26 cellular contexts compared by ENCODE assay signal in the genomic region with DNA sequence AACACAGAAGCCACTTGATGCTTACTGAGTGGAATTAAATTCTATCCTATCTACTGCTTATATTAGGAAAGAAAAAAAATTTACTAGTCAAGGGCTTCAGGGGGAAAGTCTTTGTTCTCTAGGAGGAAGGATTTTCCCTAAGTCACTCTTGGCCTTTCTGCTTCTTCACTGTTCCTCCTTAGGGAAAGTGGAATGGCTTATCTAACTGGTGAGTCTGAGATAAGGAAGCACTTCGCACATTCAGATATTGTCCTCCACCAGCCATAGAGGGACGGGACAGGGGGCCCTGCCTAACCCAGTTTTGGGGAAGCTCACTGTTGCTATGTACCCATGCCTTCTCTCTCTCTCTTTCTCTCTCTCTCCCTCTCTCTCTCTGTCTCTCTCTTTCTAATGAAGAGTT.
DNase-seq lines count a peak whose midpoint lies in the region; ATAC-seq and TF ChIP-seq lines count a peak whose summit lies in the region.
"Had no signal": no experiment of that assay in that cellular context is flagged by ENCODE, and none has a peak within 500 bp of the region (broad histone marks: within the 10 kb centered on the region; RNA-seq: fewer than 3 reads in every experiment).

No MANE protein-coding gene starts in this region.

- no peak overlapping the region for H3K9ac ChIP-seq in OCI-LY1 (ENCODE audit: low read length)

- WGBS in ovary, 3 donors = 92 to 97% (median 93%) methylated on average over 2 of the region's 2 CpGs

- no peak for TF ChIP-seq EP300 in ovary (IDR thresholded peaks at IDR 0.05)

- H3K27ac ChIP-seq in OCI-LY1 (ENCODE audit: low read depth, low read length, poor library complexity, severe bottlenecking) = peak overlapping the region; percentile 13
- no peak overlapping the region for H3K27ac ChIP-seq in ovary
- H3K27ac ChIP-seq: PC-9, skin epidermis had no signal

- no peak for ATAC-seq in natural killer cell
- ATAC-seq in natural killer cell treated with Interleukin-12 subunit alpha and Interleukin-12 subunit beta and Interleukin-15 and Interleukin-18, amount 100 ng/mL, for 72 hours = no peak
- ATAC-seq: left lobe of liver had no signal

- DNase-seq in natural killer cell (no peak), iPS-NIHi7 (ENCODE audit: extremely low spot score) (peak; percentile 18), ovary (no peak), 8988T (no peak), hippocampal formation (lab: John Stamatoyannopoulos, UW) (no peak)
- no peak for DNase-seq in natural killer cell treated with Interleukin-12 subunit alpha and Interleukin-12 subunit beta and Interleukin-15 and Interleukin-18, amount 100 ng/mL, for 72 hours (ENCODE audit: low spot score)
- no peak for DNase-seq in stimulated activated CD4-positive, alpha-beta T cell treated with anti-CD3 and anti-CD28 coated beads, Interleukin-4, amount 100 ng/mL, for 1 hour
- DNase-seq: activated CD4-positive, alpha-beta T cell treated with anti-CD3 and anti-CD28 coated beads, Interleukin-2, amount 50 U/mL, for 1 hour; HCEC 1CT; immature natural killer cell; Karpas-422; NCI-H1092; NCI-H1930; NCI-H226; NCI-H774; PC-9; SHP77 treated with DMSO at 0.1 percent for 48 hours; stimulated activated CD4-positive, alpha-beta T cell treated with anti-CD3 and anti-CD28 coated beads, Interleukin-2, amount 100 ng/mL, for 24 hours; stimulated activated naive CD8-positive, alpha-beta T cell treated with anti-CD3 and anti-CD28 coated beads, Interleukin-15, Interleukin-2, amounts not matched to agents 100 U/mL and 50 U/mL, for 24 hours had no signal

- peak overlapping the region; percentile 7 to 57 for H3K27ac Mint-ChIP-seq in natural killer cell
- peak overlapping the region in 1 of 2 donors; percentile 10 for H3K27ac Mint-ChIP-seq in natural killer cell treated with Interleukin-12 subunit alpha and Interleukin-12 subunit beta and Interleukin-15 and Interleukin-18, amount 100 ng/mL, for 72 hours
- H3K27ac Mint-ChIP-seq: activated naive CD4-positive, alpha-beta T cell treated with anti-CD3 and anti-CD28 coated beads, Interleukin-2, amount 50 U/mL, for 24 hours had no signal

- H3K9me3 Mint-ChIP-seq in natural killer cell = peaks cover 0 to 2% of the 10 kb centered on the region in 2 donors
- H3K9me3 Mint-ChIP-seq in natural killer cell treated with Interleukin-12 subunit alpha and Interleukin-12 subunit beta and Interleukin-15 and Interleukin-18, amount 100 ng/mL, for 72 hours = peaks cover 3% of the 10 kb centered on the region
- H3K9me3 Mint-ChIP-seq: activated naive CD4-positive, alpha-beta T cell treated with anti-CD3 and anti-CD28 coated beads, Interleukin-2, amount 50 U/mL, for 24 hours; central memory CD8-positive, alpha-beta T cell had no signal

- intact Hi-C loops in natural killer cell (cut with micrococcal nuclease) (no loop called here), ovary (cut with DNase I) (no loop called here)

- H3K4me3 ChIP-seq in OCI-LY1 (ENCODE audit: low read depth, low read length, poor library complexity, severe bottlenecking) (no peak overlapping the region), ovary (no peak overlapping the region)
- H3K4me3 ChIP-seq: PC-9, skin epidermis had no signal

- no peak overlapping the region for H3K4me3 Mint-ChIP-seq in natural killer cell
- no peak overlapping the region for H3K4me3 Mint-ChIP-seq in natural killer cell treated with Interleukin-12 subunit alpha and Interleukin-12 subunit beta and Interleukin-15 and Interleukin-18, amount 100 ng/mL, for 72 hours
- H3K4me3 Mint-ChIP-seq: activated naive CD4-positive, alpha-beta T cell treated with anti-CD3 and anti-CD28 coated beads, Interleukin-2, amount 50 U/mL, for 24 hours; activated T-helper 1 cell treated with anti-CD3 and anti-CD28 coated beads, Interleukin-12 subunit alpha, Interleukin-12 subunit beta, Interleukin-2, Interleukin-4 antibody, amounts not matched to agents 30 ng/mL and 10 ng/mL and 1 ng/mL, durations not matched to agents 14 hours and 24 hours and 36 hours; central memory CD8-positive, alpha-beta T cell; immature natural killer cell; neural crest cell had no signal

- H3K9me2 ChIP-seq in OCI-LY1 (ENCODE audit: low read depth, low read length) = no peaks in the 10 kb centered on the region

- H3K36me3 ChIP-seq in OCI-LY1 (ENCODE audit: insufficient read depth, low read length) (no peaks in the 10 kb centered on the region), ovary (no peaks in the 10 kb centered on the region)

- TF ChIP-seq CTCF in natural killer cell (IDR thresholded peaks at IDR 0.05) = no peak
- TF ChIP-seq CTCF in OCI-LY1 (IDR thresholded peaks at IDR 0.05; ENCODE audit: low read length) = no peak
- no peak for TF ChIP-seq CTCF in ovary (IDR thresholded peaks at IDR 0.05)

- H3K9me3 ChIP-seq in OCI-LY1 (ENCODE audit: low read length) = peaks cover 5% of the 10 kb centered on the region; the same call in 1 of the 2 replicates
- H3K9me3 ChIP-seq in ovary = no peaks in the 10 kb centered on the region

- H3F3A ChIP-seq in OCI-LY1 (ENCODE audit: insufficient read depth, low read length) = no peaks in the 10 kb centered on the region

- no peaks in the 10 kb centered on the region for H4K20me1 ChIP-seq in OCI-LY1 (ENCODE audit: insufficient read depth, low read length)

- H3K27me3 ChIP-seq in OCI-LY1 (ENCODE audit: insufficient read depth, low read length) (no peaks in the 10 kb centered on the region), ovary (no peaks in the 10 kb centered on the region)

- H3K79me2 ChIP-seq in OCI-LY1 (ENCODE audit: insufficient read depth, low read length) = no peaks in the 10 kb centered on the region

- peaks cover 28 to 36% of the 10 kb centered on the region in 2 donors for H3K4me1 Mint-ChIP-seq in natural killer cell
- peaks cover 14 to 24% of the 10 kb centered on the region in 2 donors for H3K4me1 Mint-ChIP-seq in natural killer cell treated with Interleukin-12 subunit alpha and Interleukin-12 subunit beta and Interleukin-15 and Interleukin-18, amount 100 ng/mL, for 72 hours (ENCODE audit: low read depth in 2 of 2)

- H3K4me2 ChIP-seq in OCI-LY1 (ENCODE audit: low read length) = peak overlapping the region; percentile 11; the same call in 1 of the 2 replicates
- H3K4me2 ChIP-seq: PC-9 had no signal

- no peaks in the 10 kb centered on the region for H3K27me3 Mint-ChIP-seq in natural killer cell (ENCODE audit: low read depth in 2 of 2)
- H3K27me3 Mint-ChIP-seq in natural killer cell treated with Interleukin-12 subunit alpha and Interleukin-12 subunit beta and Interleukin-15 and Interleukin-18, amount 100 ng/mL, for 72 hours = no peaks in the 10 kb centered on the region
- H3K27me3 Mint-ChIP-seq: activated naive CD4-positive, alpha-beta T cell treated with anti-CD3 and anti-CD28 coated beads, Interleukin-2, amount 50 U/mL, for 24 hours; central memory CD8-positive, alpha-beta T cell had no signal

- no peak overlapping the region for H2AFZ ChIP-seq in OCI-LY1 (ENCODE audit: low read length)
- H2AFZ ChIP-seq: PC-9 had no signal

- TF ChIP-seq POLR2A in ovary (IDR thresholded peaks at IDR 0.05) = no peak

- peaks cover 31% of the 10 kb centered on the region for H3K4me1 ChIP-seq in OCI-LY1 (ENCODE audit: insufficient read depth, low read length, severe bottlenecking)
- H3K4me1 ChIP-seq in ovary (ENCODE audit: insufficient read depth) = no peaks in the 10 kb centered on the region

- no peaks in the 10 kb centered on the region for H3K36me3 Mint-ChIP-seq in natural killer cell
- H3K36me3 Mint-ChIP-seq in natural killer cell treated with Interleukin-12 subunit alpha and Interleukin-12 subunit beta and Interleukin-15 and Interleukin-18, amount 100 ng/mL, for 72 hours = no peaks in the 10 kb centered on the region
